In the genomic region with DNA sequence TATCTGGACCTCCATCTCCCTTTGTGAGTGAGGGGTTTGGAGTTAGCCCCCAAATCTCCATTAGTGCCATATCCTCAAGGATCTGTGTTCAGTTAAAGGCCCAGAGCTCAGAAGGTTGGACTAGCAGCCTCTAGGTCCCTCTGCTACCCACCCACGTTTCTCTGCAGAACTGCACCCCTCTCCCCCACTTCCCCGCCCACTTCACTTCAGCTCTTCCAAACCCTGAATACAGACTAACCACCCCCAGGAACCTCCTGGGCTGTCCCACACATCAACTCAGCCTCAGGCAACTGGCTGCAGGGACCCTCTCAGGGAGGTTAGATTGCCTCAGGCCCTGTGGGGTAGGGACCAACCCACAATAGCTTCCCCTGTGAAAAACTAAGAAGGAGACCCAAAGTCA, we compare ENCODE assay signal across 1 cellular context.
TF ChIP-seq lines count a peak whose summit lies in the region.

No MANE protein-coding gene starts in this region.

TF ChIP-seq in H1, 55 proteins besides CTCF, POLR2A, EP300 and RAD21:
- TF ChIP-seq SIRT6 (IDR thresholded peaks at IDR 0.05; ENCODE audit: low read length) (no peak), BCL11A (IDR thresholded peaks at IDR 0.05; ENCODE audit: low read depth in 2 of 2, low read length in 2 of 2) (no peak), MAFK (IDR thresholded peaks at IDR 0.05; ENCODE audit: low read depth, low read length) (no peak), TCF12 (IDR thresholded peaks at IDR 0.05; ENCODE audit: low read depth, low read length) (no peak)
